Comparison of ENCODE assay signal across 23 cellular contexts in genomic region chr10:127467793-127468192, GRCh38.
"Had no signal": no experiment of that assay in that cellular context is flagged by ENCODE, and none has a peak within 500 bp of the region (broad histone marks: within the 10 kb centered on the region; RNA-seq: fewer than 3 reads in every experiment).

No MANE protein-coding gene starts in this region.

- H3K79me2 ChIP-seq: hepatocyte had no signal

- H3K27me3 Mint-ChIP-seq: dendritic cell treated with granulocyte-macrophage colony-stimulating factor and Interleukin-4, amounts not matched to agents 40 ng/mL and 50 ng/mL, for 4 days; naive B cell had no signal

- H2AFZ ChIP-seq: hepatocyte had no signal

- H3K4me1 ChIP-seq: colonic mucosa, esophagus muscularis mucosa, foreskin keratinocyte, gastroesophageal sphincter, lower lobe of right lung had no signal

- H3K36me3 ChIP-seq: colonic mucosa, esophagus muscularis mucosa, gastroesophageal sphincter, heart left ventricle, left ventricle myocardium inferior, lower lobe of right lung had no signal

- H3K27me3 ChIP-seq: colonic mucosa, foreskin keratinocyte had no signal

- H3K4me2 ChIP-seq: hepatocyte had no signal

- H3K36me3 Mint-ChIP-seq: immature natural killer cell, mesothelial cell of epicardium, naive B cell had no signal

- H3K9me3 Mint-ChIP-seq: dendritic cell treated with granulocyte-macrophage colony-stimulating factor and Interleukin-4, amounts not matched to agents 40 ng/mL and 50 ng/mL, for 4 days; immature natural killer cell; mesothelial cell of epicardium had no signal

- H3K9me3 ChIP-seq: colonic mucosa, esophagus muscularis mucosa, gastroesophageal sphincter, heart left ventricle, left ventricle myocardium inferior, lower lobe of right lung, mucosa of descending colon had no signal

- H3K4me1 Mint-ChIP-seq: immature natural killer cell, mesothelial cell of epicardium, naive B cell had no signal

- H3K27ac ChIP-seq: colonic mucosa, esophagus muscularis mucosa, foreskin keratinocyte, gastroesophageal sphincter, heart left ventricle, hepatocyte, left ventricle myocardium inferior, lower lobe of right lung had no signal

- H3K4me3 ChIP-seq: colonic mucosa, esophagus muscularis mucosa, gastroesophageal sphincter, heart left ventricle, hepatocyte, left ventricle myocardium inferior, lower lobe of right lung, mucosa of descending colon had no signal

- ATAC-seq: effector memory CD8-positive, alpha-beta T cell; foreskin keratinocyte; gastroesophageal sphincter; heart left ventricle; left colon; left lobe of liver; lower lobe of right lung; mucosa of descending colon had no signal

- DNase-seq: colonic mucosa; cortex of kidney; effector CD8-positive, alpha-beta T cell; effector memory CD8-positive, alpha-beta T cell; foreskin keratinocyte; heart left ventricle; hypothalamus; immature natural killer cell; islet precursor cell; kidney; kidney glomerular epithelial cell; left colon; left ventricle myocardium inferior; lower lobe of right lung; mesenchymal stem cell; mucosa of descending colon; naive B cell had no signal

- H3K4me3 Mint-ChIP-seq: dendritic cell treated with granulocyte-macrophage colony-stimulating factor and Interleukin-4, amounts not matched to agents 40 ng/mL and 50 ng/mL, for 4 days; effector memory CD8-positive, alpha-beta T cell; immature natural killer cell; mesothelial cell of epicardium had no signal

- H3K27ac Mint-ChIP-seq: dendritic cell treated with granulocyte-macrophage colony-stimulating factor and Interleukin-4, amounts not matched to agents 40 ng/mL and 50 ng/mL, for 4 days; effector memory CD8-positive, alpha-beta T cell; immature natural killer cell; mesothelial cell of epicardium; naive B cell had no signal
